ENCODE assay signal across 9 cellular contexts in genomic region chr15:52529940-52530339, GRCh38. TPM values are rescaled to one million over a fixed set of nuclear protein-coding genes. Genes with fewer than 3 reads are reported as not detected.
DNase-seq lines count a peak whose midpoint lies in the region; ATAC-seq and TF ChIP-seq lines count a peak whose summit lies in the region.
"Had no signal": no experiment of that assay in that cellular context is flagged by ENCODE, and none has a peak within 500 bp of the region (broad histone marks: within the 10 kb centered on the region; RNA-seq: fewer than 3 reads in every experiment).

No MANE protein-coding gene starts in this region.

- H3K9me3 Mint-ChIP-seq in activated CD4-positive, alpha-beta memory T cell treated with anti-CD3 and anti-CD28 coated beads for 36 hours = no peaks in the 10 kb centered on the region
- peaks cover 15% of the 10 kb centered on the region for H3K9me3 Mint-ChIP-seq in glutamatergic neuron (ENCODE audit: unreplicated experiment)

- H3K27me3 ChIP-seq in HAP-1 (ENCODE audit: low read depth) (no peaks in the 10 kb centered on the region), smooth muscle cell (ENCODE audit: low read depth) (peaks cover 32% of the 10 kb centered on the region)

- H3K4me3 ChIP-seq in HAP-1 (peak overlapping the region; percentile 32; the same call in 1 of the 2 replicates), smooth muscle cell (peak overlapping the region; percentile 84)

- no peak for ATAC-seq in GM18498 (IDR thresholded peaks at IDR 0.05; ENCODE audit: unreplicated experiment)

- H3K27ac Mint-ChIP-seq in activated CD4-positive, alpha-beta memory T cell treated with anti-CD3 and anti-CD28 coated beads for 36 hours = peak overlapping the region; percentile 75
- peak overlapping the region; percentile 73 for H3K27ac Mint-ChIP-seq in glutamatergic neuron (ENCODE audit: unreplicated experiment)

- WGBS in smooth muscle cell (ENCODE audit: low lambda C conversion rate) = 46% methylated on average over 11 of the region's 11 CpGs

- POLR2A ChIA-PET in activated CD4-positive, alpha-beta memory T cell treated with anti-CD3 and anti-CD28 coated beads for 36 hours (lab: Charles Lee) = interaction anchor here (0.8 kb wide), 1 partner anchor 28 kb away, joined by 3 read pairs; no protein-coding TSS in a partner anchor

- H3K4me1 Mint-ChIP-seq in activated CD4-positive, alpha-beta memory T cell treated with anti-CD3 and anti-CD28 coated beads for 36 hours (ENCODE audit: low read depth) = peaks cover 36% of the 10 kb centered on the region
- peaks cover 12% of the 10 kb centered on the region for H3K4me1 Mint-ChIP-seq in glutamatergic neuron (ENCODE audit: low read depth, unreplicated experiment)

- CTCF ChIA-PET in activated CD4-positive, alpha-beta memory T cell treated with anti-CD3 and anti-CD28 coated beads for 36 hours (lab: Charles Lee) = no interaction called here

- no peaks in the 10 kb centered on the region for H3F3A ChIP-seq in smooth muscle cell (ENCODE audit: low read depth)

- no peak for DNase-seq in HAP-1 (ENCODE audit: low spot score in 2 of 2)
- no peak for DNase-seq in activated CD4-positive, alpha-beta memory T cell treated with anti-CD3 and anti-CD28 coated beads for 36 hours
- no peak for DNase-seq in glutamatergic neuron
- DNase-seq in smooth muscle cell (lab: John Stamatoyannopoulos, UW; ENCODE audit: unreplicated experiment) = no peak
- DNase-seq in LoVo (ENCODE audit: low spot score) = no peak
- no peak for DNase-seq in activated CD4-positive, CD25-positive, alpha-beta regulatory T cell (lab: John Stamatoyannopoulos, UW)
- no peak for DNase-seq in GOT3 (lab: John Stamatoyannopoulos, UW)
- DNase-seq: left lung had no signal

- peak overlapping the region; percentile 95 for H3K4me2 ChIP-seq in smooth muscle cell

- peaks cover 35% of the 10 kb centered on the region for H3K79me2 ChIP-seq in smooth muscle cell (ENCODE audit: low read depth)

- in situ Hi-C loops in HAP-1 (cut with MboI; ENCODE audit: low sequenced_read_pairs) = no loop called here

- intact Hi-C loops in activated CD4-positive, alpha-beta memory T cell treated with anti-CD3 and anti-CD28 coated beads for 36 hours (cut with micrococcal nuclease) = loop anchor here (1.0 to 2.0 kb wide), 8 partner anchors 28 to 273 kb away; no protein-coding TSS in a partner anchor

- peak overlapping the region; percentile 78 for H3K4me3 Mint-ChIP-seq in activated CD4-positive, alpha-beta memory T cell treated with anti-CD3 and anti-CD28 coated beads for 36 hours
- peak overlapping the region; percentile 88 for H3K4me3 Mint-ChIP-seq in glutamatergic neuron (ENCODE audit: unreplicated experiment)

- no peak overlapping the region for H3K9ac ChIP-seq in smooth muscle cell (ENCODE audit: low read depth)

- H3K4me1 ChIP-seq in HAP-1 = peaks cover 23% of the 10 kb centered on the region
- peaks cover 9% of the 10 kb centered on the region for H3K4me1 ChIP-seq in smooth muscle cell (ENCODE audit: low read depth)

- H2AFZ ChIP-seq in smooth muscle cell (ENCODE audit: low read depth) = peak overlapping the region; percentile 99

- H3K27me3 Mint-ChIP-seq in activated CD4-positive, alpha-beta memory T cell treated with anti-CD3 and anti-CD28 coated beads for 36 hours = peaks cover 2% of the 10 kb centered on the region
- peaks cover 9% of the 10 kb centered on the region for H3K27me3 Mint-ChIP-seq in glutamatergic neuron (ENCODE audit: unreplicated experiment)

- H3K36me3 ChIP-seq in HAP-1 (replicated peaks) = no peaks in the 10 kb centered on the region
- no peaks in the 10 kb centered on the region for H3K36me3 ChIP-seq in smooth muscle cell (ENCODE audit: low read depth)
- H3K36me3 ChIP-seq: left lung had no signal

- no peaks in the 10 kb centered on the region for H3K9me3 ChIP-seq in HAP-1
- H3K9me3 ChIP-seq in smooth muscle cell (replicated peaks; ENCODE audit: low read depth) = no peaks in the 10 kb centered on the region
- H3K9me3 ChIP-seq: left lung had no signal

- no peak overlapping the region for H3K27ac ChIP-seq in smooth muscle cell (ENCODE audit: low read depth)

- H3K36me3 Mint-ChIP-seq in activated CD4-positive, alpha-beta memory T cell treated with anti-CD3 and anti-CD28 coated beads for 36 hours = no peaks in the 10 kb centered on the region
- no peaks in the 10 kb centered on the region for H3K36me3 Mint-ChIP-seq in glutamatergic neuron (ENCODE audit: unreplicated experiment)

- no peak for TF ChIP-seq CTCF in glutamatergic neuron (IDR thresholded peaks at IDR 0.05; ENCODE audit: partially characterized antibody, unreplicated experiment)
- TF ChIP-seq CTCF in smooth muscle cell (IDR thresholded peaks at IDR 0.05; ENCODE audit: borderline replicate concordance, insufficient read depth, poor library complexity, severe bottlenecking) = no peak

- peaks cover 30% of the 10 kb centered on the region for H4K20me1 ChIP-seq in smooth muscle cell (ENCODE audit: low read depth)

RNA-seq across cellular contexts. Expression of gene MYO5A, which starts 1.3 kb away (rescaled TPM):
- 10 to 100 TPM; 32.4 to 37.8 TPM for total RNA-seq in activated CD4-positive, alpha-beta memory T cell treated with anti-CD3 and anti-CD28 coated beads for 36 hours
- total RNA-seq in glutamatergic neuron (ENCODE audit: unreplicated experiment) = 61.0 TPM
- 68.8 and 72.1 TPM in 2 replicates for total RNA-seq in smooth muscle cell
- 22.4 and 29.4 TPM in 2 replicates for polyA plus RNA-seq in smooth muscle cell

RNA-seq across cellular contexts. Expression of gene ARPP19, which starts 38.9 kb away (rescaled TPM):
- 100 to 1,000 TPM; 172 to 183 TPM for total RNA-seq in activated CD4-positive, alpha-beta memory T cell treated with anti-CD3 and anti-CD28 coated beads for 36 hours
- total RNA-seq in glutamatergic neuron (ENCODE audit: unreplicated experiment) (219 TPM), smooth muscle cell (138 and 185 TPM in 2 replicates)
- polyA plus RNA-seq in smooth muscle cell = 58.4 and 60.1 TPM in 2 replicates
